In the genomic region with DNA sequence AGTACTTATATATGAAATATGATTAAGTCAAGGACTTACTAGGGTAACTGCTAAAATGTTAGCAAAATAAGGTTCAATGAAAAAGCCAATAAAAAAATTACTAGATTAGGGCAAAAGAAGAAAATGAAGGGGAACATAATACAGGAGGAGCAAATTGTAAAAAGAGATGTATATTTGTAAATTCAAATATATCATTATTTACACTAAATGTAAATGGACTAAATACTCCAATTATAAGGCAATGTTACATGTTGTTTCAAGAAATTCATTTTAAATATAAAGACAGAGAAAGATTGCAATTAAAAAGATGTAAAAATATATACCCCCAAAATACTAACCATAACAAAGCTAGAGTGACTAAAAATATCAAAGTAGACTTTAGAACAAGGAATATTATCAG, we compare ENCODE assay signal across 8 cellular contexts.
"Had no signal": no experiment of that assay in that cellular context is flagged by ENCODE, and none has a peak within 500 bp of the region (broad histone marks: within the 10 kb centered on the region; RNA-seq: fewer than 3 reads in every experiment).

No MANE protein-coding gene starts in this region.

- ATAC-seq: GM12878 had no signal

- DNase-seq: GDM1, GF-D8 had no signal

- H3K4me3 ChIP-seq: GM12878 had no signal

- FAIRE-seq: G401.6, GM12878, GM12891, GM12892, GM18507, GM19239 had no signal
